8 cellular contexts compared by ENCODE assay signal in genomic region chr15:34987182-34987488, GRCh38. TPM values are rescaled to one million over a fixed set of nuclear protein-coding genes. Genes with fewer than 3 reads are reported as not detected.
A peak's percentile ranks its signal among the peaks of the same experiment; 100 is the strongest.
DNase-seq lines count a peak whose midpoint lies in the region; ATAC-seq and TF ChIP-seq lines count a peak whose summit lies in the region.

No MANE protein-coding gene starts in this region.

- no peaks in the 10 kb centered on the region for H3K9me3 Mint-ChIP-seq in natural killer cell treated with Interleukin-12 subunit alpha and Interleukin-12 subunit beta and Interleukin-15 and Interleukin-18, amount 100 ng/mL, for 72 hours

- H3K27ac ChIP-seq in C4-2B (peak overlapping the region; percentile 82), coronary artery (peak overlapping the region in 1 of 2 donors; percentile 95)

- H3K9me3 ChIP-seq in Loucy (ENCODE audit: insufficient read depth, low read depth, low read length), result no peaks in the 10 kb centered on the region

- peaks cover 11% of the 10 kb centered on the region; the same call in 1 of the 2 replicates for H3K36me3 ChIP-seq in Loucy (ENCODE audit: insufficient read depth, low read length)

- H3K27me3 ChIP-seq in Loucy (ENCODE audit: insufficient read depth, low read length, poor library complexity, severe bottlenecking), result no peaks in the 10 kb centered on the region

- H3K4me3 Mint-ChIP-seq in natural killer cell treated with Interleukin-12 subunit alpha and Interleukin-12 subunit beta and Interleukin-15 and Interleukin-18, amount 100 ng/mL, for 72 hours, result peak overlapping the region; percentile 95

- H3K4me3 ChIP-seq in Loucy (ENCODE audit: low read length, poor library complexity, severe bottlenecking), result peak overlapping the region; percentile 98
- peak overlapping the region; percentile 82 for H3K4me3 ChIP-seq in coronary artery

- H3K4me1 ChIP-seq in Loucy (ENCODE audit: insufficient read depth, low read length, poor library complexity, severe bottlenecking), result peaks cover 34% of the 10 kb centered on the region

- H3K4me2 ChIP-seq in Loucy (ENCODE audit: low read depth, low read length, poor library complexity, severe bottlenecking), result peak overlapping the region; percentile 95

- TF ChIP-seq CTCF in C4-2B (conservative IDR thresholded peaks at IDR 0.05), result no peak
- TF ChIP-seq CTCF in Loucy (conservative IDR thresholded peaks at IDR 0.05; ENCODE audit: low read length), result no peak
- no peak for TF ChIP-seq CTCF in coronary artery (IDR thresholded peaks at IDR 0.05)

- H2AFZ ChIP-seq in Loucy (ENCODE audit: low read length), result no peak overlapping the region

- H3F3A ChIP-seq in Loucy (ENCODE audit: low read depth), result no peaks in the 10 kb centered on the region

- DNase-seq in coronary artery (ENCODE audit: low spot score) (no peak), SIG-M5 (lab: John Stamatoyannopoulos, UW) (no peak), NCI-H2227 treated with DMSO at 0.1 percent for 48 hours (lab: John Stamatoyannopoulos, UW) (no peak), AG08395 (ENCODE audit: low spot score) (no peak)
- DNase-seq in natural killer cell treated with Interleukin-12 subunit alpha and Interleukin-12 subunit beta and Interleukin-15 and Interleukin-18, amount 100 ng/mL, for 72 hours (ENCODE audit: low spot score), result no peak

- peaks cover 6% of the 10 kb centered on the region for H3K36me3 Mint-ChIP-seq in natural killer cell treated with Interleukin-12 subunit alpha and Interleukin-12 subunit beta and Interleukin-15 and Interleukin-18, amount 100 ng/mL, for 72 hours

- peaks cover 0 to under 1% of the 10 kb centered on the region in 2 donors for H3K27me3 Mint-ChIP-seq in natural killer cell treated with Interleukin-12 subunit alpha and Interleukin-12 subunit beta and Interleukin-15 and Interleukin-18, amount 100 ng/mL, for 72 hours

- H4K20me1 ChIP-seq in Loucy (ENCODE audit: insufficient read depth, low read length, poor library complexity, severe bottlenecking), result peaks cover 34% of the 10 kb centered on the region

- H3K9me2 ChIP-seq in Loucy (replicated peaks; ENCODE audit: low read depth, low read length), result no peaks in the 10 kb centered on the region

- H3K79me2 ChIP-seq in Loucy (ENCODE audit: insufficient read depth, low read length), result peaks cover 46% of the 10 kb centered on the region

- ATAC-seq in natural killer cell treated with Interleukin-12 subunit alpha and Interleukin-12 subunit beta and Interleukin-15 and Interleukin-18, amount 100 ng/mL, for 72 hours, result no peak
- no peak for ATAC-seq in HG03045 (IDR thresholded peaks at IDR 0.05; ENCODE audit: unreplicated experiment)

- H3K9ac ChIP-seq in Loucy (ENCODE audit: low read depth, low read length, poor library complexity, severe bottlenecking), result peak overlapping the region; percentile 94

- H3K27ac Mint-ChIP-seq in natural killer cell treated with Interleukin-12 subunit alpha and Interleukin-12 subunit beta and Interleukin-15 and Interleukin-18, amount 100 ng/mL, for 72 hours, result peak overlapping the region; percentile 98 to 99

- H3K4me1 Mint-ChIP-seq in natural killer cell treated with Interleukin-12 subunit alpha and Interleukin-12 subunit beta and Interleukin-15 and Interleukin-18, amount 100 ng/mL, for 72 hours (ENCODE audit: low read depth in 2 of 2), result peaks cover 18 to 23% of the 10 kb centered on the region in 2 donors

RNA-seq across cellular contexts. Expression of gene ZNF770, which starts 1.0 kb away (rescaled TPM):
- total RNA-seq in natural killer cell treated with Interleukin-12 subunit alpha and Interleukin-12 subunit beta and Interleukin-15 and Interleukin-18, amount 100 ng/mL, for 72 hours, result 10 to 100 TPM; 25.5 to 45.6 TPM

RNA-seq across cellular contexts. Expression of gene AQR, which starts 17.6 kb away (rescaled TPM):
- 10 to 100 TPM; 43.7 to 44.5 TPM for total RNA-seq in natural killer cell treated with Interleukin-12 subunit alpha and Interleukin-12 subunit beta and Interleukin-15 and Interleukin-18, amount 100 ng/mL, for 72 hours
